In genomic region chr16:11314309-11314894, GRCh38 we compare ENCODE assay signal across 1 cellular context.
TF ChIP-seq lines count a peak whose summit lies in the region.

No MANE protein-coding gene starts in this region.

TF ChIP-seq in HepG2, 621 proteins besides CTCF, POLR2A, EP300 and RAD21:
- TF ChIP-seq GZF1 (CRISPR knock-in tag; IDR thresholded peaks at IDR 0.05) (peak; percentile 47; the same call in 1 of the 2 replicates), POGK (CRISPR knock-in tag; conservative IDR thresholded peaks at IDR 0.05) (0 out of 2 replicates have a peak, but pooled peaks have one; percentile 31), NRL (CRISPR knock-in tag; IDR thresholded peaks at IDR 0.05; ENCODE audit: borderline replicate concordance) (0 out of 2 replicates have a peak, but pooled peaks have one; percentile 37), FOSL2 (CRISPR knock-in tag; IDR thresholded peaks at IDR 0.05) (peak; percentile 60; the same call in 1 of the 2 replicates), ZNF724P (CRISPR knock-in tag; IDR thresholded peaks at IDR 0.05; ENCODE audit: borderline replicate concordance) (0 out of 2 replicates have a peak, but pooled peaks have one; percentile 40), MXD4 (CRISPR knock-in tag; IDR thresholded peaks at IDR 0.05) (no peak), ARID4A (CRISPR knock-in tag; IDR thresholded peaks at IDR 0.05; ENCODE audit: borderline replicate concordance) (peak; percentile 3; the same call in 1 of the 2 replicates), ZNF687 (CRISPR knock-in tag; IDR thresholded peaks at IDR 0.05) (peak; percentile 60), ZBTB38 (CRISPR knock-in tag; IDR thresholded peaks at IDR 0.05) (peak; percentile 78; the same call in 1 of the 2 replicates), HMGXB4 (CRISPR knock-in tag; IDR thresholded peaks at IDR 0.05; ENCODE audit: borderline replicate concordance in 1 of 2, low read depth in 1 of 2) (no peak), ZBTB42 (CRISPR knock-in tag; IDR thresholded peaks at IDR 0.05) (no peak), ELF1 (CRISPR knock-in tag; IDR thresholded peaks at IDR 0.05) (no peak), SNAPC2 (CRISPR knock-in tag; IDR thresholded peaks at IDR 0.05) (no peak), AGO2 (optimal IDR thresholded peaks at IDR 0.05; ENCODE audit: low read depth, low read length) (no peak), ZNF563 (CRISPR knock-in tag; IDR thresholded peaks at IDR 0.05) (no peak), HINFP (CRISPR knock-in tag; IDR thresholded peaks at IDR 0.05; ENCODE audit: low read depth) (0 out of 2 replicates have a peak, but pooled peaks have one; percentile 16), ZNF652 (CRISPR knock-in tag; IDR thresholded peaks at IDR 0.05; ENCODE audit: borderline replicate concordance, low read depth) (no peak), SKIL (CRISPR knock-in tag; IDR thresholded peaks at IDR 0.05; ENCODE audit: borderline replicate concordance) (no peak), POLR2G (IDR thresholded peaks at IDR 0.05; ENCODE audit: low read depth, low read length) (no peak), ZNF891 (CRISPR knock-in tag; IDR thresholded peaks at IDR 0.05) (0 out of 2 replicates have a peak, but pooled peaks have one; percentile 70), PBX2 (CRISPR knock-in tag; IDR thresholded peaks at IDR 0.05) (0 out of 2 replicates have a peak, but pooled peaks have one; percentile 17), ZFP82 (CRISPR knock-in tag; IDR thresholded peaks at IDR 0.05; ENCODE audit: borderline replicate concordance) (no peak), SPEN (CRISPR knock-in tag; IDR thresholded peaks at IDR 0.05; ENCODE audit: low read depth) (peak; percentile 51; the same call in 1 of the 2 replicates), PHF8 (CRISPR knock-in tag; IDR thresholded peaks at IDR 0.05) (no peak), SRY (CRISPR knock-in tag; IDR thresholded peaks at IDR 0.05) (0 out of 2 replicates have a peak, but pooled peaks have one; percentile 49), ZNF292 (CRISPR knock-in tag; IDR thresholded peaks at IDR 0.05; ENCODE audit: borderline replicate concordance, low read depth) (0 out of 2 replicates have a peak, but pooled peaks have one; percentile 39), ARNTL (CRISPR knock-in tag; IDR thresholded peaks at IDR 0.05) (no peak), ZNF251 (CRISPR knock-in tag; IDR thresholded peaks at IDR 0.05) (no peak), NONO (IDR thresholded peaks at IDR 0.05) (no peak), NONO (CRISPR knock-in tag; conservative IDR thresholded peaks at IDR 0.05) (no peak), ZFP91 (CRISPR knock-in tag; IDR thresholded peaks at IDR 0.05; ENCODE audit: borderline replicate concordance) (peak; percentile 35; the same call in 1 of the 2 replicates), ZNF280B (CRISPR knock-in tag; IDR thresholded peaks at IDR 0.05; ENCODE audit: borderline replicate concordance) (0 out of 2 replicates have a peak, but pooled peaks have one; percentile 38), ZNF770 (CRISPR knock-in tag; IDR thresholded peaks at IDR 0.05) (peak; percentile 75)
